ENCODE assay signal across 14 cellular contexts in the genomic region with DNA sequence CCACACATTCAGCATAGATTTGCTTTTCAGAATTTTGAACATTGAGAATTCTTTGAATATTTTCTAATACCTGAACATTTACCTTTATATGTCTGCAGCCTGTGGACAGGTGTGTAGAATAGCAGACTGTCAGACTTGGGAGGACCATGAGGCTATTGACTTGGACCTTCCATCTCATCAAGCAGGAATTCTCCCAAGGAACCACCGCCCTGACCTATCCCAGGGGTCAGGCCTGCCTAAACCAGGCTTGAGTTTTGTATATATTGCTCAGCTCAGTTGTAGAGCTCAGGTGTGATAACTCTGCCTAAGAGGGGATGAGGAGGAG. TPM values are rescaled to one million over a fixed set of nuclear protein-coding genes. Genes with fewer than 3 reads are reported as not detected.
A peak's percentile ranks its signal among the peaks of the same experiment; 100 is the strongest.
DNase-seq lines count a peak whose midpoint lies in the region; ATAC-seq and TF ChIP-seq lines count a peak whose summit lies in the region.
"Had no signal": no experiment of that assay in that cellular context is flagged by ENCODE, and none has a peak within 500 bp of the region (broad histone marks: within the 10 kb centered on the region; RNA-seq: fewer than 3 reads in every experiment).

No MANE protein-coding gene starts in this region.

- peaks cover 47% of the 10 kb centered on the region for H3K4me1 Mint-ChIP-seq in activated CD4-positive, alpha-beta T cell treated with anti-CD3 and anti-CD28 coated beads, Interleukin-2, amount 10 ng/mL, durations not matched to agents 24 days and 14 days
- H3K4me1 Mint-ChIP-seq in immature natural killer cell, result peaks cover 66 to 78% of the 10 kb centered on the region in 2 donors

- peaks cover 22% of the 10 kb centered on the region for H3K36me3 Mint-ChIP-seq in activated CD4-positive, alpha-beta T cell treated with anti-CD3 and anti-CD28 coated beads, Interleukin-2, amount 10 ng/mL, durations not matched to agents 24 days and 14 days (ENCODE audit: low read depth)
- peaks cover 3 to 10% (median 4%) of the 10 kb centered on the region in 3 donors for H3K36me3 Mint-ChIP-seq in immature natural killer cell

- H3K4me1 ChIP-seq in smooth muscle cell (ENCODE audit: low read depth), result peaks cover 15% of the 10 kb centered on the region
- H3K4me1 ChIP-seq in aorta (ENCODE audit: control insufficient read depth in 1 of 2, insufficient read depth in 2 of 2, low read length in 2 of 2), result no peaks in the 10 kb centered on the region
- H3K4me1 ChIP-seq: SJSA1, thyroid gland had no signal

- no peak for DNase-seq in activated CD4-positive, alpha-beta T cell treated with anti-CD3 and anti-CD28 coated beads, Interleukin-2, amount 10 ng/mL, durations not matched to agents 24 days and 14 days
- no peak for DNase-seq in activated CD4-positive, alpha-beta T cell treated with anti-CD3 and anti-CD28 coated beads for 4 hours
- no peak for DNase-seq in immature natural killer cell
- no peak for DNase-seq in smooth muscle cell (lab: John Stamatoyannopoulos, UW; ENCODE audit: unreplicated experiment)
- no peak for DNase-seq in NAMALWA (ENCODE audit: low spot score)
- DNase-seq in aorta, result no peak
- DNase-seq: foreskin melanocyte, GOT3, NCI-H2029, nephron progenitor cell had no signal

- peaks cover 13% of the 10 kb centered on the region for H3F3A ChIP-seq in smooth muscle cell (ENCODE audit: low read depth)

- intact Hi-C loops in activated CD4-positive, alpha-beta T cell treated with anti-CD3 and anti-CD28 coated beads, Interleukin-2, amount 10 ng/mL, durations not matched to agents 24 days and 14 days (cut with micrococcal nuclease), result loop anchor here (2.0 kb wide), 1 partner anchor 29 kb away; no protein-coding TSS in a partner anchor
- intact Hi-C loops in aorta (cut with DNase I), result no loop called here

- H3K36me3 ChIP-seq in KOPT-K1 (ENCODE audit: insufficient read depth, low read length), result peaks cover 59% of the 10 kb centered on the region
- no peaks in the 10 kb centered on the region for H3K36me3 ChIP-seq in smooth muscle cell (ENCODE audit: low read depth)
- no peaks in the 10 kb centered on the region for H3K36me3 ChIP-seq in aorta (ENCODE audit: control insufficient read depth in 1 of 2, insufficient read depth in 2 of 2, low read length in 1 of 2)
- H3K36me3 ChIP-seq: thyroid gland had no signal

- H3K27me3 Mint-ChIP-seq in activated CD4-positive, alpha-beta T cell treated with anti-CD3 and anti-CD28 coated beads, Interleukin-2, amount 10 ng/mL, durations not matched to agents 24 days and 14 days, result no peaks in the 10 kb centered on the region
- H3K27me3 Mint-ChIP-seq in immature natural killer cell (ENCODE audit: low read depth in 3 of 3), result peaks cover 0 to 5% (median 0%) of the 10 kb centered on the region in 3 donors

- H3K9ac ChIP-seq in smooth muscle cell (ENCODE audit: low read depth), result no peak overlapping the region

- H2AFZ ChIP-seq in smooth muscle cell (ENCODE audit: low read depth), result no peak overlapping the region

- peaks cover 21% of the 10 kb centered on the region for H4K20me1 ChIP-seq in smooth muscle cell (ENCODE audit: low read depth)

- no peak for TF ChIP-seq CTCF in smooth muscle cell (IDR thresholded peaks at IDR 0.05; ENCODE audit: borderline replicate concordance, insufficient read depth, poor library complexity, severe bottlenecking)

- H3K4me3 Mint-ChIP-seq in activated CD4-positive, alpha-beta T cell treated with anti-CD3 and anti-CD28 coated beads, Interleukin-2, amount 10 ng/mL, durations not matched to agents 24 days and 14 days, result peak overlapping the region; percentile 36
- peak overlapping the region; percentile 23 to 64 (median 52) for H3K4me3 Mint-ChIP-seq in immature natural killer cell
- H3K4me3 Mint-ChIP-seq: nephron progenitor cell had no signal

- peaks cover 2% of the 10 kb centered on the region for H3K9me3 Mint-ChIP-seq in activated CD4-positive, alpha-beta T cell treated with anti-CD3 and anti-CD28 coated beads, Interleukin-2, amount 10 ng/mL, durations not matched to agents 24 days and 14 days
- H3K9me3 Mint-ChIP-seq in immature natural killer cell, result no peaks in the 10 kb centered on the region
- H3K9me3 Mint-ChIP-seq: nephron progenitor cell had no signal

- WGBS in smooth muscle cell (ENCODE audit: low lambda C conversion rate), result 86% methylated on average over 1 of the region's 1 CpG
- 94 to 97% methylated on average over 1 of the region's 1 CpG for WGBS in aorta, 2 donors

- H3K27me3 ChIP-seq in smooth muscle cell (ENCODE audit: low read depth) (no peaks in the 10 kb centered on the region), aorta (ENCODE audit: control insufficient read depth in 1 of 2, insufficient read depth in 2 of 2, low read length in 1 of 2) (no peaks in the 10 kb centered on the region)
- H3K27me3 ChIP-seq: SJSA1, thyroid gland had no signal

- H3K4me2 ChIP-seq in smooth muscle cell, result peak overlapping the region; percentile 60

- peaks cover 31% of the 10 kb centered on the region for H3K79me2 ChIP-seq in smooth muscle cell (ENCODE audit: low read depth)

- H3K9me3 ChIP-seq in KOPT-K1 (ENCODE audit: insufficient read depth, low read length, poor library complexity, severe bottlenecking), result no peaks in the 10 kb centered on the region
- H3K9me3 ChIP-seq in smooth muscle cell (replicated peaks; ENCODE audit: low read depth), result no peaks in the 10 kb centered on the region
- no peaks in the 10 kb centered on the region for H3K9me3 ChIP-seq in aorta (ENCODE audit: control insufficient read depth, low read length)
- H3K9me3 ChIP-seq: SJSA1, thyroid gland had no signal

- H3K27ac ChIP-seq in KOPT-K1 (ENCODE audit: low read depth, low read length, poor library complexity, severe bottlenecking), result peak overlapping the region; percentile 71
- peak overlapping the region; percentile 67 for H3K27ac ChIP-seq in smooth muscle cell (ENCODE audit: low read depth)
- H3K27ac ChIP-seq in aorta (ENCODE audit: low read depth in 1 of 2, low read length in 2 of 2), result no peak overlapping the region
- H3K27ac ChIP-seq: SJSA1 had no signal

- H3K27ac Mint-ChIP-seq in activated CD4-positive, alpha-beta T cell treated with anti-CD3 and anti-CD28 coated beads, Interleukin-2, amount 10 ng/mL, durations not matched to agents 24 days and 14 days, result peak overlapping the region; percentile 57
- H3K27ac Mint-ChIP-seq in immature natural killer cell, result peak overlapping the region; percentile 65 to 82 (median 74)
- H3K27ac Mint-ChIP-seq: nephron progenitor cell had no signal

- ATAC-seq in aorta (ENCODE audit: low FRiP score) (no peak), GM18861 (IDR thresholded peaks at IDR 0.05; ENCODE audit: unreplicated experiment) (no peak)

- H3K4me3 ChIP-seq in smooth muscle cell, result no peak overlapping the region
- no peak overlapping the region for H3K4me3 ChIP-seq in aorta (ENCODE audit: low read length in 2 of 2)
- H3K4me3 ChIP-seq: SJSA1, thyroid gland had no signal

RNA-seq across cellular contexts. Expression of a gene that starts 53.2 kb away (rescaled TPM):
- total RNA-seq in activated CD4-positive, alpha-beta T cell treated with anti-CD3 and anti-CD28 coated beads, Interleukin-2, amount 10 ng/mL, durations not matched to agents 24 days and 14 days, result 100 and 101 TPM in 2 replicates
- polyA plus RNA-seq in immature natural killer cell, result 10 to 100 TPM in 2 of 3 donors, 1 to 10 TPM in 1; 6.2 to 25.2 (median 10.6) TPM
- 55.6 and 97.6 TPM in 2 replicates for total RNA-seq in smooth muscle cell
- polyA plus RNA-seq in smooth muscle cell, result 33.4 and 35.1 TPM in 2 replicates
- 100 to 1,000 TPM in 1 of 2 donors, 10 to 100 TPM in 1; 58.2 to 128 TPM for total RNA-seq in aorta
- 1 to 10 TPM; 2.9 to 5.0 TPM for polyA plus RNA-seq in aorta

Comparison
In these comparisons a context has a peak if more than half of its experiments do, and no peak if none do; other contexts are left out.
1. H3K27ac ChIP-seq: peak in KOPT-K1 (single experiment) and smooth muscle cell (single experiment); none in aorta (0 of 2).